8 cellular contexts compared by ENCODE assay signal in genomic region chr20:54062812-54063280, GRCh38. TPM values are rescaled to one million over a fixed set of nuclear protein-coding genes. Genes with fewer than 3 reads are reported as not detected.
DNase-seq lines count a peak whose midpoint lies in the region; ATAC-seq, FAIRE-seq and TF ChIP-seq lines count a peak whose summit lies in the region.

No MANE protein-coding gene starts in this region.

- H3K36me3 ChIP-seq in WERI-Rb-1 = no peaks in the 10 kb centered on the region
- no peaks in the 10 kb centered on the region for H3K36me3 ChIP-seq in heart left ventricle
- no peaks in the 10 kb centered on the region for H3K36me3 ChIP-seq in small intestine (ENCODE audit: control insufficient read depth in 2 of 2, insufficient read depth in 2 of 2, low read length in 2 of 2)

- WGBS in heart left ventricle, 4 donors = 29 to 47% (median 37%) methylated on average over 4 of the region's 4 CpGs
- WGBS in small intestine, 3 donors = 22 to 45% (median 32%) methylated on average over 4 of the region's 4 CpGs

- no peak overlapping the region for H3K4me3 ChIP-seq in WERI-Rb-1 (ENCODE audit: low read depth, low read length)
- H3K4me3 ChIP-seq in heart left ventricle = no peak overlapping the region
- H3K4me3 ChIP-seq in small intestine (ENCODE audit: low read depth in 1 of 2, low read length in 2 of 2) = no peak overlapping the region

- H3K27me3 ChIP-seq in WERI-Rb-1 (ENCODE audit: insufficient read depth, low read depth, severe bottlenecking) (peaks cover 72% of the 10 kb centered on the region), heart left ventricle (peaks cover 0 to 12% (median 0%) of the 10 kb centered on the region in 9 donors), small intestine (ENCODE audit: control insufficient read depth in 2 of 2, insufficient read depth in 2 of 2, low read length in 2 of 2) (no peaks in the 10 kb centered on the region)

- H3K27ac ChIP-seq in WERI-Rb-1 = no peak overlapping the region
- no peak overlapping the region for H3K27ac ChIP-seq in heart left ventricle
- no peak overlapping the region for H3K27ac ChIP-seq in small intestine (ENCODE audit: low read depth in 1 of 2, low read length in 1 of 2)

- no peak for FAIRE-seq in small intestine (lab: Jason Lieb, UNC)

- TF ChIP-seq CTCF in WERI-Rb-1 (IDR thresholded peaks at IDR 0.05; ENCODE audit: low read depth, low read length) (peak; percentile 45), heart left ventricle (IDR thresholded peaks at IDR 0.05) (peak; percentile 27 to 71 (median 62))

- peaks cover 0 to 9% (median 0%) of the 10 kb centered on the region in 12 donors for H3K4me1 ChIP-seq in heart left ventricle
- peaks cover 0 to 2% of the 10 kb centered on the region in 2 donors for H3K4me1 ChIP-seq in small intestine (ENCODE audit: control insufficient read depth in 2 of 2, insufficient read depth in 1 of 2, low read depth in 1 of 2, low read length in 1 of 2)

- DNase-seq in EH (ENCODE audit: low read depth) = peak; percentile 52
- DNase-seq in NCI-H1105 (lab: John Stamatoyannopoulos, UW) = peak; percentile 22
- no peak for DNase-seq in WERI-Rb-1
- no peak for DNase-seq in heart left ventricle
- peak; percentile 59 for DNase-seq in small intestine
- no peak for DNase-seq in activated CD4-positive, CD25-positive, alpha-beta regulatory T cell treated with anti-CD3 and anti-CD28 coated beads, Interleukin-2, amount 50 U/mL, for 72 hours
- DNase-seq in T-helper 9 cell = no peak

- ATAC-seq in GM21723 (IDR thresholded peaks at IDR 0.05; ENCODE audit: unreplicated experiment) (peak; percentile 58), heart left ventricle (peak in 2 of 4 donors; percentile 66 to 74)

- no peak for TF ChIP-seq POLR2A in heart left ventricle (IDR thresholded peaks at IDR 0.05)

- H3K9me3 ChIP-seq in WERI-Rb-1 (ENCODE audit: severe bottlenecking) (no peaks in the 10 kb centered on the region), heart left ventricle (no peaks in the 10 kb centered on the region), small intestine (ENCODE audit: control insufficient read depth, low read depth) (no peaks in the 10 kb centered on the region)

- intact Hi-C loops in heart left ventricle (cut with DNase I) = loop anchor here in 7 of 10 donors (5.0 to 10.0 kb wide), 5 partner anchors 101 to 488 kb away; no protein-coding TSS in a partner anchor

RNA-seq across cellular contexts. Expression of gene BCAS1, which starts 7.5 kb away (rescaled TPM):
- not detected for total RNA-seq in heart left ventricle
- not detected for polyA plus RNA-seq in heart left ventricle
- polyA plus RNA-seq in small intestine = 10 to 100 TPM in 2 of 3 donors, 1 to 10 TPM in 1; 5.3 to 43.2 (median 18.4) TPM

Comparison
In these comparisons a context has a peak if more than half of its experiments do, and no peak if none do; other contexts are left out.
1. DNase-seq: peak in EH (single experiment), NCI-H1105 (single experiment) and small intestine (single experiment); none in WERI-Rb-1 (single experiment), heart left ventricle (0 of 5), activated CD4-positive, CD25-positive, alpha-beta regulatory T cell treated with anti-CD3 and anti-CD28 coated beads, Interleukin-2, amount 50 U/mL, for 72 hours (single experiment) and T-helper 9 cell (single experiment).
2. RNA of gene BCAS1, which starts 7.5 kb away (polyA plus RNA-seq): 5.3 to 43.2 TPM in small intestine; not detected in heart left ventricle; every median in the first group is over 4 times any median in the second.